In the genomic region with DNA sequence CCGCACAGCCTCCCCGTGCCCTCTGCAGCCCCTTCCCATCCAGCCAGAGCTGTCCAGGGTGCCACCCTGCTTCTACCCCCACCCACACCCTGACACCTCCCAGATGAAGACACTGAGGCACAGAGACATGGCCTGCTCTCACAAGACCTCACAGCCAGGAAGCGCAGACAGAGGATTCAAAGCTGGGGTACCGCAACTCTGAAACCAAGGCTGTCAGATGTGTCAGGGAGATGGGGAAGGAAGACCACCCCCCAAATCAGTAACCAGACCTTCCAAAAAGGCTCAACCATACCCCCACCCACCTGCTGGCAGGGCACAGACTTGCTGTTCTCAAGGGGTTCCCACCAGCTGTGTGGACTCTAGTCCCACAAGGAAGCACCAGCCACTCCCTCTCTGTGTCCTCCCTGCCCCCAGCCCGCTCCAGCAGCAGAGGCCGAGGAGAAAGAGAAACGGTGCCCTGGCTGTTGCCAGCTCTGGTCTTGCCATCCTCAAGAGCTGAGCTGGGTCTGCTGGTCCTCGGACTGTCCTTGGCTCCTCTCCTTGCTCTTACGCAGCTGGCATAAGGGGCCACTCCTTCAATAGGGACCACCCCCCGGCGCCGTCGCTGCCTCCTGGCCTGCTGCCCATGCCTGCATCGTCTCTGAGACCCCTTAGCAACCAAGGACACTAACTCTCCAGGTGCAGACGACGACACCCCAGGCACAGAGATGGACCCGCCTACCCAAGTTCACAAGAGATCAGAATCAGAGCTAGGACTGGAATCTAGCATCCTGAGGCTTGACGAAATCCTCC, we compare ENCODE assay signal across 8 cellular contexts. TPM values are rescaled to one million over a fixed set of nuclear protein-coding genes. Genes with fewer than 3 reads are reported as not detected.
DNase-seq lines count a peak whose midpoint lies in the region; ATAC-seq and TF ChIP-seq lines count a peak whose summit lies in the region.

No MANE protein-coding gene starts in this region.

- no peaks in the 10 kb centered on the region for H3K9me3 ChIP-seq in Caco-2
- H3K9me3 ChIP-seq in duodenal mucosa (ENCODE audit: control insufficient read depth in 1 of 2, low read length in 2 of 2), result no peaks in the 10 kb centered on the region
- no peaks in the 10 kb centered on the region for H3K9me3 ChIP-seq in naive thymus-derived CD4-positive, alpha-beta T cell (ENCODE audit: control insufficient read depth in 2 of 3, low read length in 3 of 3)

- H3K9me3 Mint-ChIP-seq in Caco-2 (ENCODE audit: unreplicated experiment), result no peaks in the 10 kb centered on the region
- H3K9me3 Mint-ChIP-seq in naive thymus-derived CD4-positive, alpha-beta T cell, result peaks cover 0 to 4% (median 0%) of the 10 kb centered on the region in 11 donors

- no peak for DNase-seq in Caco-2
- DNase-seq in NCI-H2227 treated with DMSO at 0.1 percent for 48 hours (lab: John Stamatoyannopoulos, UW), result peak; percentile 17
- DNase-seq in naive thymus-derived CD4-positive, alpha-beta T cell, result no peak
- DNase-seq in SW 1271 (lab: John Stamatoyannopoulos, UW), result no peak
- no peak for DNase-seq in NCI-H2107 (lab: John Stamatoyannopoulos, UW)
- no peak for DNase-seq in stimulated activated CD4-positive, alpha-beta T cell treated with anti-CD3 and anti-CD28 coated beads, Interleukin-2, amount 100 ng/mL, for 48 hours
- no peak for DNase-seq in DMS114 treated with DMSO at 0.1 percent for 48 hours (lab: John Stamatoyannopoulos, UW; ENCODE audit: unreplicated experiment)

- peak overlapping the region; percentile 86 for H3K27ac ChIP-seq in duodenal mucosa (ENCODE audit: low read depth, low read length)
- H3K27ac ChIP-seq in naive thymus-derived CD4-positive, alpha-beta T cell (ENCODE audit: low read depth, low read length), result peak overlapping the region; percentile 87

- no peaks in the 10 kb centered on the region; the same call in 1 of the 2 replicates for H3K4me1 ChIP-seq in Caco-2
- H3K4me1 ChIP-seq in duodenal mucosa (ENCODE audit: control insufficient read depth in 1 of 2, insufficient read depth in 2 of 2, low read length in 2 of 2), result peaks cover 59 to 86% of the 10 kb centered on the region in 2 donors
- peaks cover 71% of the 10 kb centered on the region in 2 donors for H3K4me1 ChIP-seq in naive thymus-derived CD4-positive, alpha-beta T cell (ENCODE audit: control insufficient read depth in 2 of 2, insufficient read depth in 2 of 2, low read length in 2 of 2)

- POLR2A ChIA-PET in Caco-2 (lab: Charles Lee), result no interaction called here
- POLR2A ChIA-PET in naive thymus-derived CD4-positive, alpha-beta T cell (lab: Charles Lee), result interaction anchor here (0.6 to 33.2 kb wide), 16 partner anchors 8 to 542 kb away, joined by 3 to 978 read pairs (median 8); a partner anchor contains a TSS

- H3K27me3 ChIP-seq in Caco-2 (replicated peaks; ENCODE audit: control insufficient read depth, insufficient read depth, low read length), result no peaks in the 10 kb centered on the region
- no peaks in the 10 kb centered on the region for H3K27me3 ChIP-seq in duodenal mucosa (ENCODE audit: control insufficient read depth in 1 of 2, insufficient read depth in 2 of 2, low read length in 2 of 2)
- no peaks in the 10 kb centered on the region for H3K27me3 ChIP-seq in naive thymus-derived CD4-positive, alpha-beta T cell (ENCODE audit: control insufficient read depth in 2 of 2, insufficient read depth in 2 of 2, low read length in 2 of 2)

- peak overlapping the region; percentile 45 for H3K27ac Mint-ChIP-seq in Caco-2 (ENCODE audit: unreplicated experiment)
- peak overlapping the region; percentile 88 to 100 (median 96) for H3K27ac Mint-ChIP-seq in naive thymus-derived CD4-positive, alpha-beta T cell

- BruUV-seq in Caco-2 (replicated peaks; lab: Mats Ljungman, UMichigan), result no TSS peak

- ATAC-seq in naive thymus-derived CD4-positive, alpha-beta T cell, result no peak

- CTCF ChIA-PET in Caco-2 (lab: Charles Lee), result interaction anchor here (0.6 kb wide), 1 partner anchor 18 kb away, joined by 4 read pairs; no protein-coding TSS in a partner anchor
- CTCF ChIA-PET in naive thymus-derived CD4-positive, alpha-beta T cell (lab: Charles Lee), result interaction anchor here (0.6 to 7.0 kb wide), 13 partner anchors 8 to 266 kb away, joined by 3 to 54 read pairs (median 7); a partner anchor contains a TSS

- no peaks in the 10 kb centered on the region for H3K4me1 Mint-ChIP-seq in Caco-2 (ENCODE audit: low read depth, unreplicated experiment)
- peaks cover 64 to 78% (median 70%) of the 10 kb centered on the region in 7 donors for H3K4me1 Mint-ChIP-seq in naive thymus-derived CD4-positive, alpha-beta T cell

- H3K9ac ChIP-seq in duodenal mucosa (ENCODE audit: low read depth in 1 of 2, low read length in 2 of 2), result peak overlapping the region; percentile 83 to 85

- no peak overlapping the region for H3K4me3 ChIP-seq in Caco-2 (ENCODE audit: low read depth, low read length)
- H3K4me3 ChIP-seq in duodenal mucosa (ENCODE audit: low read depth in 1 of 2, low read length in 2 of 2), result peak overlapping the region; percentile 77 to 84
- H3K4me3 ChIP-seq in naive thymus-derived CD4-positive, alpha-beta T cell (ENCODE audit: low read length), result peak overlapping the region; percentile 63

- intact Hi-C loops in Caco-2 (cut with micrococcal nuclease; ENCODE audit: unreplicated experiment), result no loop called here
- intact Hi-C loops in naive thymus-derived CD4-positive, alpha-beta T cell (cut with micrococcal nuclease), result loop anchor here (5.0 to 10.0 kb wide), 6 partner anchors 225 to 1162 kb away; a partner anchor contains a TSS

- H3K4me3 Mint-ChIP-seq in Caco-2 (ENCODE audit: unreplicated experiment), result no peak overlapping the region
- peak overlapping the region; percentile 89 to 100 (median 96) for H3K4me3 Mint-ChIP-seq in naive thymus-derived CD4-positive, alpha-beta T cell

- H3K36me3 Mint-ChIP-seq in Caco-2 (ENCODE audit: insufficient read depth, unreplicated experiment), result no peaks in the 10 kb centered on the region
- H3K36me3 Mint-ChIP-seq in naive thymus-derived CD4-positive, alpha-beta T cell, result peaks cover 8 to 70% (median 23%) of the 10 kb centered on the region in 5 donors

- H3K27me3 Mint-ChIP-seq in Caco-2 (ENCODE audit: insufficient read depth, unreplicated experiment), result no peaks in the 10 kb centered on the region
- no peaks in the 10 kb centered on the region for H3K27me3 Mint-ChIP-seq in naive thymus-derived CD4-positive, alpha-beta T cell

- TF ChIP-seq CTCF in Caco-2 (IDR thresholded peaks at IDR 0.05; ENCODE audit: insufficient read depth in 1 of 2, low read depth in 1 of 2, low read length in 1 of 2, severe bottlenecking in 1 of 2, unreplicated experiment in 1 of 2), result no peak

- H3K36me3 ChIP-seq in Caco-2 (ENCODE audit: control insufficient read depth, insufficient read depth, low read length), result no peaks in the 10 kb centered on the region
- H3K36me3 ChIP-seq in duodenal mucosa (ENCODE audit: control insufficient read depth in 1 of 2, insufficient read depth in 2 of 2, low read length in 2 of 2), result peaks cover 0 to 3% of the 10 kb centered on the region in 2 donors
- peaks cover 0 to 19% (median 10%) of the 10 kb centered on the region in 3 experiments for H3K36me3 ChIP-seq in naive thymus-derived CD4-positive, alpha-beta T cell (ENCODE audit: control insufficient read depth in 2 of 3, insufficient read depth in 3 of 3, low read length in 3 of 3)

RNA-seq across cellular contexts. Expression of a gene that starts 0.7 kb away (rescaled TPM):
- total RNA-seq in Caco-2 (2022), result 43.0 and 57.8 TPM in 2 replicates
- 100 to 1,000 TPM; 276 to 403 (median 375) TPM for total RNA-seq in naive thymus-derived CD4-positive, alpha-beta T cell
- 10 to 100 TPM; 20.5 to 39.6 TPM for polyA plus RNA-seq in naive thymus-derived CD4-positive, alpha-beta T cell

RNA-seq across cellular contexts. Expression of a gene that starts 57.4 kb away (rescaled TPM):
- total RNA-seq in Caco-2 (2022), result 45.5 and 46.0 TPM in 2 replicates
- total RNA-seq in naive thymus-derived CD4-positive, alpha-beta T cell, result not detected
- not detected for polyA plus RNA-seq in naive thymus-derived CD4-positive, alpha-beta T cell

Comparison
In these comparisons a context has a peak if more than half of its experiments do, and no peak if none do; other contexts are left out.
1. RNA of a gene that starts 57.4 kb away (total RNA-seq): 45.5 to 46.0 TPM in Caco-2; not detected in naive thymus-derived CD4-positive, alpha-beta T cell; every median in the first group is over 10 times any median in the second.